1 cellular context compared by ENCODE assay signal in the genomic region with DNA sequence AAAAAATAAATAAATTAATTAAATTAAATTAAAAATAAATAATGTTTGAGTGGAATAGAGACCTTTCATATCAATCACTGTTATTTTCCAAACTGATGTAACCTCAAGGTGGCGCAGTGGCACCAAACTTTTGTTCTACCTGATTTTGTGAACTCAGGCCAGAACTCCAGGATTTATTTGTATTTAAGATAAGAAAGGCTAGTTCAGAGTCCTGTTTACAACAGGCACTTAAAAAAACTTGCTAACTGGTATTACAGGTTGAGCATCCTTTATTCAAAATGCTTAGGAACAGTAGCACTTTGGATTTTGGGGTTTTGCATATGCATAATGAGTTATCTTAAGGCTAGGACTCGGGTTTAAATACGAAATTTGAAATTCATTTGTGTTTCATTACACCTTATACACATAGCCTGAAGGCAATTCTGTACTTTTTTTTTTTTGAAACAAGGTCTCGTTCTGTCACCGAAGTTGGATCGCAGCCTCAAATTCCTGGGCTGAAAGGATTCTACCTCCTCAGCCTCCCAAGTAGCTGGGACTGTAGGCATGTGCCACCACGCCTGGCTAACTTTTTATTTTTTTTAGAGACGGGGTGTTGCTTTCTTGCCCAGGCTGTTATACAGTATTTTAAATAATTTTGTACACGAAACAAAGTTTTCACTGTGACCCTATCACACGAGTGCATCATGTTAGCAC.
TF ChIP-seq lines count a peak whose summit lies in the region.

No MANE protein-coding gene starts in this region.

TF ChIP-seq in liver, 16 proteins besides CTCF, POLR2A, EP300 and RAD21 (continued from another document):
- TF ChIP-seq, protein P1, sequence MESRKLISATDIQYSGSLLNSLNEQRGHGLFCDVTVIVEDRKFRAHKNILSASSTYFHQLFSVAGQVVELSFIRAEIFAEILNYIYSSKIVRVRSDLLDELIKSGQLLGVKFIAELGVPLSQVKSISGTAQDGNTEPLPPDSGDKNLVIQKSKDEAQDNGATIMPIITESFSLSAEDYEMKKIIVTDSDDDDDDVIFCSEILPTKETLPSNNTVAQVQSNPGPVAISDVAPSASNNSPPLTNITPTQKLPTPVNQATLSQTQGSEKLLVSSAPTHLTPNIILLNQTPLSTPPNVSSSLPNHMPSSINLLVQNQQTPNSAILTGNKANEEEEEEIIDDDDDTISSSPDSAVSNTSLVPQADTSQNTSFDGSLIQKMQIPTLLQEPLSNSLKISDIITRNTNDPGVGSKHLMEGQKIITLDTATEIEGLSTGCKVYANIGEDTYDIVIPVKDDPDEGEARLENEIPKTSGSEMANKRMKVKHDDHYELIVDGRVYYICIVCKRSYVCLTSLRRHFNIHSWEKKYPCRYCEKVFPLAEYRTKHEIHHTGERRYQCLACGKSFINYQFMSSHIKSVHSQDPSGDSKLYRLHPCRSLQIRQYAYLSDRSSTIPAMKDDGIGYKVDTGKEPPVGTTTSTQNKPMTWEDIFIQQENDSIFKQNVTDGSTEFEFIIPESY (IDR thresholded peaks at IDR 0.05): peak; percentile 25
- peak in 1 of 2 donors; percentile 60 for TF ChIP-seq JUND (IDR thresholded peaks at IDR 0.05)
